In genomic region chr12:131192951-131193350, GRCh38 we compare ENCODE assay signal across 23 cellular contexts.
"Had no signal": no experiment of that assay in that cellular context is flagged by ENCODE, and none has a peak within 500 bp of the region (broad histone marks: within the 10 kb centered on the region; RNA-seq: fewer than 3 reads in every experiment).

No MANE protein-coding gene starts in this region.

- H3K4me3 ChIP-seq: lung, pancreas, right lobe of liver, testis, tibial artery, upper lobe of left lung, uterus had no signal

- H3K4me1 Mint-ChIP-seq: immature natural killer cell; memory B cell; natural killer cell; stimulated activated memory B cell treated with anti-CD40 and anti-IgM and Interleukin-4, amounts not matched to agents 10 μg/mL and 1 μg/mL and 100 μg/mL, for 72 hours had no signal

- H3K36me3 ChIP-seq: pancreas, right lobe of liver, tibial artery, upper lobe of left lung, uterus had no signal

- H3K4me3 Mint-ChIP-seq: effector memory CD8-positive, alpha-beta T cell; immature natural killer cell; memory B cell; natural killer cell; stimulated activated memory B cell treated with anti-CD40 and anti-IgM and Interleukin-4, amounts not matched to agents 10 μg/mL and 1 μg/mL and 100 μg/mL, for 72 hours had no signal

- H3K27me3 ChIP-seq: pancreas, right lobe of liver, testis, upper lobe of left lung, uterus had no signal

- H3K9me3 Mint-ChIP-seq: effector memory CD8-positive, alpha-beta T cell; natural killer cell had no signal

- H3K4me1 ChIP-seq: pancreas, right lobe of liver, testis, tibial artery, upper lobe of left lung, uterus had no signal

- ATAC-seq: effector memory CD8-positive, alpha-beta T cell; natural killer cell; pancreas; right lobe of liver; stimulated activated memory B cell treated with anti-CD40 and anti-IgM and Interleukin-4, amounts not matched to agents 10 μg/mL and 1 μg/mL and 100 μg/mL, for 72 hours; stimulated activated naive CD8-positive, alpha-beta T cell treated with anti-CD3 and anti-CD28 coated beads, Interleukin-15, Interleukin-2, amounts not matched to agents 100 U/mL and 50 U/mL, for 24 hours had no signal

- H3K9me3 ChIP-seq: pancreas, right lobe of liver, testis, tibial artery, upper lobe of left lung, uterus had no signal

- H3K36me3 Mint-ChIP-seq: immature natural killer cell; memory B cell; natural killer cell; stimulated activated memory B cell treated with anti-CD40 and anti-IgM and Interleukin-4, amounts not matched to agents 10 μg/mL and 1 μg/mL and 100 μg/mL, for 72 hours had no signal

- DNase-seq: cortex of kidney; effector memory CD8-positive, alpha-beta T cell; erythroblast; hypothalamus; immature natural killer cell; natural killer cell; occipital lobe; pancreas; right lobe of liver; small intestine; stimulated activated CD4-positive, alpha-beta T cell treated with anti-CD3 and anti-CD28 coated beads, Interleukin-12 subunit alpha, Interleukin-12 subunit beta, amount 100 ng/mL, for 4 hours; stimulated activated CD4-positive, alpha-beta T cell treated with anti-CD3 and anti-CD28 coated beads, Interleukin-1b, Interleukin-23, amount 100 ng/mL, for 48 hours; stimulated activated CD4-positive, alpha-beta T cell treated with anti-CD3 and anti-CD28 coated beads, Interleukin-4, amount 100 ng/mL, for 24 hours; stimulated activated naive CD8-positive, alpha-beta T cell treated with anti-CD3 and anti-CD28 coated beads, Interleukin-15, Interleukin-2, amounts not matched to agents 100 U/mL and 50 U/mL, for 24 hours; substantia nigra; testis; tibial artery; upper lobe of left lung; uterus had no signal

- H3K27ac Mint-ChIP-seq: effector memory CD8-positive, alpha-beta T cell; immature natural killer cell; memory B cell; natural killer cell; progenitor cell of endocrine pancreas; stimulated activated memory B cell treated with anti-CD40 and anti-IgM and Interleukin-4, amounts not matched to agents 10 μg/mL and 1 μg/mL and 100 μg/mL, for 72 hours had no signal

- H3K27ac ChIP-seq: pancreas, right lobe of liver, testis, tibial artery, upper lobe of left lung, uterus had no signal
